In the genomic region with DNA sequence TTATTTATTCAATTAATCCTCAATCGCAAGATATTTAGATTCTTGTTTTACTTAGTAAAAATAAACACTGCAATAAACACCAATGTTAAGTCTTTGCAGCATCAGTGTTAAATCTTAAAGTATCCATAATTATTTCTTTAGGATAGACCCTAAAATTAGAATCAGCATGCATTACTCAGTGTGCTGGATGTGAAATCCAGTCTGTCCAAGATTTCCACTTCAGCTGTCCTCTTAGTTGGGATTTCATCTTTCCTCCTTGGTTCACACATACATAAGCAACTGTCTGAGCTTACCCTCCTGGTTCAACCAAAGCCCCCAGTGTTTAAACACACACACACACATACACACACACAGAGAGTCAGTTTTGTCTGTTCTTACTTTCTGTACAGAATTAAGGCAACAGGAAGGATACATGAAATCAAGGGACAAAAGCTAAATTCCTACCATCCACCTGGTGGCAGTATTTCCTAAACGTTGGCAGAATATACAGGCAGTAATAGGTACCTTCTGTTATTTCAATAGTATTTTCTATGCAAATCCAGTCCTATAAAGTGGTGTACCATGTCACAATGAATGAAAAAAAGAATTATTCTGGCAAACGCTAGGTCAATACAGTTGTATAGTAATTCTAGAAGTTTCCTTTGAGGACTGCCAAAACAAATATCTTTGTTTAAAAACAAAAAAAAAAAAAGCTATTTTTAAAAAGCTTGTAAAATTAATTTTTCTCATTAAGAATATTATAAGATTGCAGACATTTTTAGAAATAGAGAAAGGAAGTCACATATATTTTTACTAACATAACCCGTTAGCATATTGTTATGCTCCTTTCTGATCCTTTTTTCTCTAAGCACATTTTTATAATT, we compare ENCODE assay signal across 8 cellular contexts. TPM values are rescaled to one million over a fixed set of nuclear protein-coding genes. Genes with fewer than 3 reads are reported as not detected.
DNase-seq lines count a peak whose midpoint lies in the region; ATAC-seq and TF ChIP-seq lines count a peak whose summit lies in the region.

No MANE protein-coding gene starts in this region.

- H3K36me3 Mint-ChIP-seq in activated naive CD8-positive, alpha-beta T cell treated with anti-CD3 and anti-CD28 coated beads for 36 hours, result no peaks in the 10 kb centered on the region

- H3K36me3 ChIP-seq in BE2C, result no peaks in the 10 kb centered on the region

- no peaks in the 10 kb centered on the region for H3K27me3 Mint-ChIP-seq in activated naive CD8-positive, alpha-beta T cell treated with anti-CD3 and anti-CD28 coated beads for 36 hours

- H3K4me1 ChIP-seq in BE2C, result no peaks in the 10 kb centered on the region; the same call in 1 of the 2 replicates

- H3K27ac Mint-ChIP-seq in activated naive CD8-positive, alpha-beta T cell treated with anti-CD3 and anti-CD28 coated beads for 36 hours, result no peak overlapping the region

- H3K9me3 Mint-ChIP-seq in activated naive CD8-positive, alpha-beta T cell treated with anti-CD3 and anti-CD28 coated beads for 36 hours, result no peaks in the 10 kb centered on the region

- intact Hi-C loops in head of caudate nucleus (cut with DNase I), result loop anchor here (2.0 kb wide), 1 partner anchor 127 kb away; no protein-coding TSS in a partner anchor

- H3K9me3 ChIP-seq in BE2C, result no peaks in the 10 kb centered on the region; the same call in 1 of the 2 replicates

- peak; percentile 53 for DNase-seq in BE2C
- DNase-seq in LoVo (ENCODE audit: low spot score), result peak; percentile 80
- DNase-seq in OCI-M2 (lab: John Stamatoyannopoulos, UW; ENCODE audit: unreplicated experiment), result peak; percentile 16
- peak; percentile 22 for DNase-seq in activated naive CD8-positive, alpha-beta T cell treated with anti-CD3 and anti-CD28 coated beads for 36 hours
- peak in 23 of 42 donors; percentile 19 to 84 (median 57) for DNase-seq in head of caudate nucleus
- peak; percentile 91 for DNase-seq in pons (ENCODE audit: low spot score)

- TF ChIP-seq CTCF in BE2C (IDR thresholded peaks at IDR 0.05; ENCODE audit: low read depth, low read length), result peak; percentile 83

- ATAC-seq in GM18868 (IDR thresholded peaks at IDR 0.05; ENCODE audit: unreplicated experiment) (peak; percentile 80), GM19328 (IDR thresholded peaks at IDR 0.05; ENCODE audit: unreplicated experiment) (no peak)

- no peaks in the 10 kb centered on the region for H3K4me1 Mint-ChIP-seq in activated naive CD8-positive, alpha-beta T cell treated with anti-CD3 and anti-CD28 coated beads for 36 hours

- no peak overlapping the region for H3K4me3 ChIP-seq in BE2C (ENCODE audit: low read depth, low read length)

- H3K27me3 ChIP-seq in BE2C, result no peaks in the 10 kb centered on the region

- H3K4me3 Mint-ChIP-seq in activated naive CD8-positive, alpha-beta T cell treated with anti-CD3 and anti-CD28 coated beads for 36 hours, result no peak overlapping the region

RNA-seq across cellular contexts. Expression of a gene that starts 27.3 kb away (rescaled TPM):
- 93.8 TPM for polyA plus RNA-seq in BE2C (2012; ENCODE audit: insufficient read depth, insufficient read length, low read depth)
- total RNA-seq in activated naive CD8-positive, alpha-beta T cell treated with anti-CD3 and anti-CD28 coated beads for 36 hours, result 1 to 10 TPM; 5.7 to 7.2 TPM

RNA-seq across cellular contexts. Expression of a gene that starts 31.4 kb away (rescaled TPM):
- polyA plus RNA-seq in BE2C (2012; ENCODE audit: insufficient read depth, insufficient read length, low read depth), result 164 TPM
- not detected for total RNA-seq in activated naive CD8-positive, alpha-beta T cell treated with anti-CD3 and anti-CD28 coated beads for 36 hours

Comparison
In these comparisons a context has a peak if more than half of its experiments do, and no peak if none do; other contexts are left out.
1. DNase-seq: peak in every context shown above with its lines; median percentile 91 in pons; 80 in LoVo; 57 in head of caudate nucleus; 53 in BE2C; 22 in activated naive CD8-positive, alpha-beta T cell treated with anti-CD3 and anti-CD28 coated beads for 36 hours; 16 in OCI-M2.